10 cellular contexts compared by ENCODE assay signal in the genomic region with DNA sequence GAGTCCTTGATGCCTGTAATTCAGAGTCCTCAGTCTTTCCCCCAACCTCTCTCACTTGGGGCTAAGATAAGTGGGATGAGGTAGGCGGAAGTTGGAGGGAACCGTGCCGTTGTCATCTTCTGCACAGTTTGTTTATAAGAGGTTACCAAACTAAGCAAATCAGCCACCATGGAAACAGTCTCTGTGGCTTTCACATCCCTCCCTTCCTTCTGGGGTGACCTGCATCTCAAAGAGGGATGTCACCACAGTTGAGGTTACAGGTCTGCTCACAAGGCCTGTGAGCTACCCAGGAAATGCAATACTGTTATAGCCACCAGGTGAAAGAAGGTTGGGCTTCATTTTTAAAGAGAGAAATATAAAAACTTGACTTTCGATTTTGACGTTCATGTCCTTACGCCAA. TPM values are rescaled to one million over a fixed set of nuclear protein-coding genes. Genes with fewer than 3 reads are reported as not detected.
DNase-seq lines count a peak whose midpoint lies in the region; ATAC-seq and TF ChIP-seq lines count a peak whose summit lies in the region.
"Had no signal": no experiment of that assay in that cellular context is flagged by ENCODE, and none has a peak within 500 bp of the region (broad histone marks: within the 10 kb centered on the region; RNA-seq: fewer than 3 reads in every experiment).

No MANE protein-coding gene starts in this region.

- H3K27me3 ChIP-seq in spleen (replicated peaks in 1 of 7) (peaks cover 0 to 32% (median 3%) of the 10 kb centered on the region in 7 donors), hepatocyte (no peaks in the 10 kb centered on the region)

- H3K27ac ChIP-seq in spleen (peak overlapping the region in 7 of 8 donors; percentile 6 to 75 (median 61)), OCI-LY7 (ENCODE audit: low read depth, low read length, poor library complexity, severe bottlenecking) (no peak overlapping the region), hepatocyte (no peak overlapping the region)
- H3K27ac ChIP-seq: VCaP had no signal

- H2AFZ ChIP-seq in OCI-LY7 (ENCODE audit: low read length) (no peak overlapping the region), hepatocyte (no peak overlapping the region)

- H4K20me1 ChIP-seq in OCI-LY7 (ENCODE audit: insufficient read depth, low read length), result no peaks in the 10 kb centered on the region
- no peaks in the 10 kb centered on the region for H4K20me1 ChIP-seq in hepatocyte (ENCODE audit: insufficient read depth, poor library complexity, severe bottlenecking)

- no peaks in the 10 kb centered on the region for H3K9me3 ChIP-seq in spleen
- no peaks in the 10 kb centered on the region for H3K9me3 ChIP-seq in OCI-LY7 (ENCODE audit: low read length)
- H3K9me3 ChIP-seq in hepatocyte (ENCODE audit: low read depth), result no peaks in the 10 kb centered on the region

- no TSS peak for BruUV-seq in OCI-LY7 (replicated peaks; lab: Mats Ljungman, UMichigan)

- H3K9me2 ChIP-seq in OCI-LY7 (ENCODE audit: insufficient read depth, low read length) (no peaks in the 10 kb centered on the region), hepatocyte (replicated peaks; ENCODE audit: insufficient read depth) (no peaks in the 10 kb centered on the region)

- 44 to 70% (median 65%) methylated on average over 6 of the region's 6 CpGs for WGBS in spleen, 5 donors
- WGBS in hepatocyte (ENCODE audit: low lambda C conversion rate, missing lambda C conversion rate), result 95% methylated on average over 6 of the region's 6 CpGs

- peaks cover 0 to 43% (median 13%) of the 10 kb centered on the region in 6 donors for H3K4me1 ChIP-seq in spleen
- no peaks in the 10 kb centered on the region for H3K4me1 ChIP-seq in OCI-LY7 (ENCODE audit: insufficient read depth, low read length, poor library complexity, severe bottlenecking)
- no peaks in the 10 kb centered on the region for H3K4me1 ChIP-seq in hepatocyte (ENCODE audit: insufficient read depth)

- H3K79me2 ChIP-seq in OCI-LY7 (ENCODE audit: insufficient read depth, low read depth, low read length), result no peaks in the 10 kb centered on the region
- H3K79me2 ChIP-seq in hepatocyte, result no peaks in the 10 kb centered on the region

- H3K4me3 ChIP-seq in spleen (peak overlapping the region in 1 of 8 donors; percentile 39), OCI-LY7 (ENCODE audit: low read depth, low read length, poor library complexity, severe bottlenecking) (no peak overlapping the region), hepatocyte (no peak overlapping the region)

- TF ChIP-seq CTCF in spleen (IDR thresholded peaks at IDR 0.05 in 8 of 11, conservative IDR thresholded peaks at IDR 0.05 in 3 of 11) (peak in 2 of 11 experiments; percentile 27 to 35), OCI-LY7 (conservative IDR thresholded peaks at IDR 0.05; ENCODE audit: low read length) (no peak), hepatocyte (IDR thresholded peaks at IDR 0.05; ENCODE audit: poor library complexity) (no peak)

- peak; percentile 53 for ATAC-seq in HG02970 (IDR thresholded peaks at IDR 0.05; ENCODE audit: low FRiP score, unreplicated experiment)

- TF ChIP-seq POLR2A in spleen (IDR thresholded peaks at IDR 0.05), result no peak

- CTCF ChIA-PET in OCI-LY7 (lab: Charles Lee; ENCODE audit: unreplicated experiment), result no interaction called here

- H3K4me2 ChIP-seq in OCI-LY7 (ENCODE audit: low read length) (no peak overlapping the region), hepatocyte (no peak overlapping the region)

- intact Hi-C loops in spleen (cut with DNase I; ENCODE audit: low total_unique reads), result no loop called here
- intact Hi-C loops in OCI-LY7 (cut with micrococcal nuclease; ENCODE audit: unreplicated experiment), result no loop called here

- POLR2A ChIA-PET in OCI-LY7 (lab: Charles Lee), result no interaction called here

- H3K36me3 ChIP-seq in spleen, result no peaks in the 10 kb centered on the region
- no peaks in the 10 kb centered on the region for H3K36me3 ChIP-seq in OCI-LY7 (ENCODE audit: insufficient read depth, low read length)
- H3K36me3 ChIP-seq in hepatocyte (replicated peaks; ENCODE audit: insufficient read depth, low read depth), result no peaks in the 10 kb centered on the region

- DNase-seq in activated CD4-positive, CD25-positive, alpha-beta regulatory T cell treated with anti-CD3 and anti-CD28 coated beads, Interleukin-2, amount 50 U/mL, for 16 hours (ENCODE audit: low read depth, low spot score), result peak; percentile 12
- no peak for DNase-seq in activated CD4-positive, CD25-positive, alpha-beta regulatory T cell treated with anti-CD3 and anti-CD28 coated beads, Interleukin-2, amount 50 U/mL, for 72 hours
- peak; percentile 72 for DNase-seq in T-helper 22 cell (ENCODE audit: low read depth)
- no peak for DNase-seq in spleen
- no peak for DNase-seq in NAMALWA (ENCODE audit: low spot score)
- DNase-seq in OCI-LY7 (ENCODE audit: low spot score), result no peak
- DNase-seq in hepatocyte (ENCODE audit: low spot score), result no peak
- DNase-seq: cortex of kidney had no signal

RNA-seq across cellular contexts. Expression of gene RTL5, which starts 26.3 kb away (rescaled TPM):
- total RNA-seq in spleen (1 to 10 TPM; 2.7 to 5.9 (median 4.2) TPM), OCI-LY7 (2022) (not detected in 2 replicates), hepatocyte (2.0 and 2.5 TPM in 2 replicates)
- polyA plus RNA-seq in spleen (under 1 TPM; 0.46 to 0.99 (median 0.61) TPM), hepatocyte (1.5 and 2.6 TPM in 2 replicates)
- total RNA-seq in OCI-LY7 (2014; rRNA removed; shearing (Covaris generic)), result not detected in 2 replicates

Comparison
In these comparisons a context has a peak if more than half of its experiments do, and no peak if none do; other contexts are left out.
1. DNase-seq: peak in activated CD4-positive, CD25-positive, alpha-beta regulatory T cell treated with anti-CD3 and anti-CD28 coated beads, Interleukin-2, amount 50 U/mL, for 16 hours (single experiment) and T-helper 22 cell (single experiment); none in activated CD4-positive, CD25-positive, alpha-beta regulatory T cell treated with anti-CD3 and anti-CD28 coated beads, Interleukin-2, amount 50 U/mL, for 72 hours (single experiment), spleen (single experiment), NAMALWA (single experiment), OCI-LY7 (single experiment) and hepatocyte (single experiment).
2. H3K27ac ChIP-seq: peak in spleen (7 of 8); none in OCI-LY7 (single experiment) and hepatocyte (single experiment).